In the genomic region with DNA sequence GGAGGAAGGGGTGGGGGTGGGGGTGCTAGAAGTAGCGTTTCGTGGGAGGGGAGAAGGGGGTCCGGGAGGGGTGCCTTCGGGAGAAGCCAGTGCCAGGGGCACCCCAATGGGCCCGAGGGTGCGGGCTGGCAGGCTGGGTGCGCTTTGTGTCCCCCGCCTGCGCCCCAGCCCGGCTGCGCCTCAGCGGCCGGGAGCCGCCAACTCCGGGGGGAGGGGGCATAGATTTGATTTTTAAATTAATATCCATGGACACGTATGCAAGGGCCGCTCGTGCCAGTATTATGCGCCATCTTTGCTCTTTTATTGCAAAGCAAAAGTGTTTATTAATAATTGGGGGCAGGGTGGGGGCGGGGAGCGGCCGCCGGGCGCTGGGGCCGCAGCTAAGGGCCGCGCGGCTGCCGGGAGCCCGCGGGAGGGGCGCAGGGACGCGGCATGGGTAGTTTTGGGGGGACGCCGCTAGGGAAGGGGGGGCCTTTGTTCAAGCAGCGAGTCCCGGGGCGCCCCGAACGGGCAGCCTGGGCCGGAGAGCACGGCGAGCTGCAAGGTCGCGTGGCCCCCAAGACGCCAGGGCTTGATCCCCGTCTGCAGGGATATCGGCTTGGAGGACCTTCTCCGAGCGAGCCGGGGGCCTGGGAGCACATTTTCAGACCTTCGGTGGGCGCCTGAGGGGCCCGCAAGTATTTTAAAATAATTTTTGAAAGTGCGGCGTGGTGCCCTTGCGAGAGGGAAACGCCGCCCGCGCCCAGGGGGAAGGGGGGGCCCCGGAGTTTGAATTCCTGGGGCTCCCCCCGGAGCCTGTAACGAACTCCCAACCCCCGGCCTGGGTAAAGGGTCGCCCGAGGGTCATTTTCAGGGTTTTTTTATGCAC, we compare ENCODE assay signal across 8 cellular contexts. TPM values are rescaled to one million over a fixed set of nuclear protein-coding genes. Genes with fewer than 3 reads are reported as not detected.
DNase-seq lines count a peak whose midpoint lies in the region; ATAC-seq and TF ChIP-seq lines count a peak whose summit lies in the region.

No MANE protein-coding gene starts in this region.

- H3K4me3 Mint-ChIP-seq in naive thymus-derived CD8-positive, alpha-beta T cell: peak overlapping the region; percentile 59 to 91 (median 85)

- POLR2A ChIA-PET in AG04450 (lab: Yijun Ruan, JAX): interaction anchor here (0.9 to 3.7 kb wide), 6 partner anchors 222 to 540 kb away, joined by 3 to 25 read pairs (median 4); no protein-coding TSS in a partner anchor
- POLR2A ChIA-PET in naive thymus-derived CD8-positive, alpha-beta T cell (lab: Charles Lee): interaction anchor here (1.1 to 1.2 kb wide), 2 partner anchors 354 to 537 kb away, joined by 3 read pairs; no protein-coding TSS in a partner anchor

- peaks cover 8% of the 10 kb centered on the region; the same call in 1 of the 2 replicates for H3K9me3 ChIP-seq in AG04450 (ENCODE audit: control insufficient read depth, insufficient read depth, low read length)

- H3K36me3 Mint-ChIP-seq in naive thymus-derived CD8-positive, alpha-beta T cell: no peaks in the 10 kb centered on the region

- no peak for ATAC-seq in naive thymus-derived CD8-positive, alpha-beta T cell
- no peak for ATAC-seq in HG02588 (IDR thresholded peaks at IDR 0.05; ENCODE audit: unreplicated experiment)

- no peaks in the 10 kb centered on the region for H3K27me3 ChIP-seq in AG04450 (ENCODE audit: control insufficient read depth, insufficient read depth, low read length)

- no peak overlapping the region for H3K27ac Mint-ChIP-seq in naive thymus-derived CD8-positive, alpha-beta T cell

- no peak for DNase-seq in AG04450 (ENCODE audit: low read depth, low spot score)
- DNase-seq in LHCN-M2 (ENCODE audit: low read depth): peak; percentile 25
- DNase-seq in dermis blood vessel endothelial cell: peak; percentile 42
- no peak for DNase-seq in naive thymus-derived CD8-positive, alpha-beta T cell
- no peak for DNase-seq in NCI-H2081 (lab: John Stamatoyannopoulos, UW)
- no peak for DNase-seq in NCI-H82 (lab: John Stamatoyannopoulos, UW)
- no peak for DNase-seq in KG1 (lab: John Stamatoyannopoulos, UW)

- H3K4me3 ChIP-seq in AG04450 (ENCODE audit: low read depth, low read length): peak overlapping the region; percentile 99

- CTCF ChIA-PET in AG04450 (lab: Charles Lee): interaction anchor here (0.6 to 4.1 kb wide), 7 partner anchors 32 to 584 kb away, joined by 3 to 52 read pairs (median 15); no protein-coding TSS in a partner anchor

- TF ChIP-seq CTCF in AG04450 (IDR thresholded peaks at IDR 0.05; ENCODE audit: low read depth, low read length): no peak

- H3K9me3 Mint-ChIP-seq in naive thymus-derived CD8-positive, alpha-beta T cell: peaks cover 0 to 2% (median 0%) of the 10 kb centered on the region in 9 donors

- H3K4me1 Mint-ChIP-seq in naive thymus-derived CD8-positive, alpha-beta T cell: peaks cover 8 to 33% (median 30%) of the 10 kb centered on the region in 4 donors

- peak overlapping the region; percentile 92 for H3K27ac ChIP-seq in AG04450 (ENCODE audit: low read depth, low read length)

- H3K27me3 Mint-ChIP-seq in naive thymus-derived CD8-positive, alpha-beta T cell: peaks cover 8 to 46% (median 27%) of the 10 kb centered on the region in 5 donors

RNA-seq across cellular contexts. Expression of a gene that starts 1.0 kb away (rescaled TPM):
- 249 and 276 TPM in 2 replicates for polyA plus RNA-seq in AG04450 (2011; rRNA removed)
- 459 and 741 TPM in 2 replicates for polyA minus RNA-seq in AG04450 (2011; rRNA and poly(A)+ RNA removed)
- total RNA-seq in LHCN-M2 (2014; rRNA removed) (684 and 770 TPM in 2 replicates), dermis blood vessel endothelial cell (445 and 452 TPM in 2 replicates)
- polyA plus RNA-seq in LHCN-M2 (2012): 727 TPM
- under 1 TPM; 0.08 to 0.49 TPM for total RNA-seq in naive thymus-derived CD8-positive, alpha-beta T cell
- polyA plus RNA-seq in naive thymus-derived CD8-positive, alpha-beta T cell: under 1 TPM; 0.03 to 0.74 (median 0.06) TPM

RNA-seq across cellular contexts. Expression of a gene that starts 33.2 kb away (rescaled TPM):
- polyA plus RNA-seq in AG04450 (2011; rRNA removed): 15.7 and 18.3 TPM in 2 replicates
- polyA minus RNA-seq in AG04450 (2011; rRNA and poly(A)+ RNA removed): 8.3 and 10.1 TPM in 2 replicates
- total RNA-seq in LHCN-M2 (2014; rRNA removed): 16.8 and 21.9 TPM in 2 replicates
- 17.9 TPM for polyA plus RNA-seq in LHCN-M2 (2012)
- total RNA-seq in dermis blood vessel endothelial cell: 11.9 and 16.0 TPM in 2 replicates
- 10 to 100 TPM; 75.0 to 77.8 TPM for total RNA-seq in naive thymus-derived CD8-positive, alpha-beta T cell
- polyA plus RNA-seq in naive thymus-derived CD8-positive, alpha-beta T cell: 10 to 100 TPM; 12.5 to 14.5 (median 13.1) TPM

Comparison
In these comparisons a context has a peak if more than half of its experiments do, and no peak if none do; other contexts are left out.
1. DNase-seq: peak in LHCN-M2 (single experiment) and dermis blood vessel endothelial cell (single experiment); none in AG04450 (single experiment), naive thymus-derived CD8-positive, alpha-beta T cell (0 of 10), NCI-H2081 (0 of 2), NCI-H82 (single experiment) and KG1 (single experiment).
2. RNA of a gene that starts 1.0 kb away (total RNA-seq): 684 to 770 TPM in LHCN-M2 and 445 to 452 TPM in dermis blood vessel endothelial cell; 0.08 to 0.49 TPM in naive thymus-derived CD8-positive, alpha-beta T cell; every median in the first group is over 100 times any median in the second.